Comparison of ENCODE assay signal across 8 cellular contexts in the genomic region with DNA sequence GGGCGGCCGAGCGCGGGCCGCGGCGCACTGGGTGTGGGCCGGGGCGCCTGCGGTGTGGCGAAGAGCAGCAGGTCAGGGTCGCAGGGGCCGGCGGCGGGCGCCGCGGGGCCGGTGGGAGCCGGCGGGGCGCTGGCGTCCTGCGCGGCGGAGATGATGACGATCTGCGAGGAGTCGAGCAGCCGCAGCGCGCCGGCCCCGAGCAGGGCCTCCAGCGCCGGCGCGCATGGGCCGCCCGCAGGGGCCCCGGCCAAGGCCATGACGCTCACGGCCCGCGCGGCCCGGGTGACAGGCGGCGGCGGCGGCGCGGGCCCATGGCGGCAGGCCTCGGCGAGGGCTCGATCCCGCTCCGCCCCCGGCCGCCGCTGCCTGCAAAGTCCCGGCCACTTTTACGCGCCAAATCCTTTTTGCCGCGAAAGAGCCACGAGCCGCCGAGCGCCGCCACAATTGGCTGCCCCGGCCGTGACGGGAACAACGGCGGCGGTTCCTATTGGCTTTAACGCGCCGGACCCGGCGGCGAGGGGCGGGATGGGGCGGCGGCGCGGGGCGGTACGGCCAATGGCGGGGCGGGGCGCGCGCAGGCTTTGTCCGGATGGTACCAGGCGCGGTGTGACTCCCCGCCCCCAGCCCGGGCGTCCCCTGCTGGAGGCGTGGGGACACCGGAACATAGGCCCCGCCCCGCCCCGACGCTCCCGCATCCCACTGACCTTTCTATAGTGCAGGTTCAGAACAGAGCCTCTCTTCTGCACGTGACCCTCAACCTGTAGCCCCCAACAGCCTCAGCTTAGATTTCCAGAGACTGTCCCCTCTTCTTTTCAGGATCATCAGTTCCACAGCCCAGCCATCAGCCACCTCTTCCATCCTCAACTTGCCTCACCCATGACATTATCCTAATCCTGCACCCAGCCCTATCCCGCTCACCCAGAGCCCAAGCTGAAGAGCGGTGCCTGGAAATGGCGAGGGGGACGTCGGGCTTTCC. TPM values are rescaled to one million over a fixed set of nuclear protein-coding genes. Genes with fewer than 3 reads are reported as not detected.
A peak's percentile ranks its signal among the peaks of the same experiment; 100 is the strongest.
DNase-seq lines count a peak whose midpoint lies in the region; ATAC-seq and TF ChIP-seq lines count a peak whose summit lies in the region.

A gene with protein sequence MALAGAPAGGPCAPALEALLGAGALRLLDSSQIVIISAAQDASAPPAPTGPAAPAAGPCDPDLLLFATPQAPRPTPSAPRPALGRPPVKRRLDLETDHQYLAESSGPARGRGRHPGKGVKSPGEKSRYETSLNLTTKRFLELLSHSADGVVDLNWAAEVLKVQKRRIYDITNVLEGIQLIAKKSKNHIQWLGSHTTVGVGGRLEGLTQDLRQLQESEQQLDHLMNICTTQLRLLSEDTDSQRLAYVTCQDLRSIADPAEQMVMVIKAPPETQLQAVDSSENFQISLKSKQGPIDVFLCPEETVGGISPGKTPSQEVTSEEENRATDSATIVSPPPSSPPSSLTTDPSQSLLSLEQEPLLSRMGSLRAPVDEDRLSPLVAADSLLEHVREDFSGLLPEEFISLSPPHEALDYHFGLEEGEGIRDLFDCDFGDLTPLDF (minus strand): TSS at position 378 of the 976 bp plus-strand sequence. CDS start 121 bp downstream, at position 257.

- H3F3A ChIP-seq in Loucy (ENCODE audit: low read depth): peaks cover 8% of the 10 kb centered on the region; the same call in 1 of the 2 replicates

- peaks cover 19 to 24% of the 10 kb centered on the region in 2 donors for H3K4me1 Mint-ChIP-seq in natural killer cell

- peak within 1 kb of the TSS; percentile 42 for H3K9ac ChIP-seq in ES-I3 (ENCODE audit: low read depth, low read length)
- peak within 1 kb of the TSS; percentile 80 for H3K9ac ChIP-seq in Loucy (ENCODE audit: low read depth, low read length, poor library complexity, severe bottlenecking)
- H3K9ac ChIP-seq in fibroblast of lung (ENCODE audit: insufficient read depth, low read length): peak within 1 kb of the TSS; percentile 53

- H3K27me3 ChIP-seq in H7 (ENCODE audit: control insufficient read depth, insufficient read depth, low read length) (peaks cover 4% of the 10 kb centered on the region; the same call in 1 of the 2 replicates), Loucy (ENCODE audit: insufficient read depth, low read length, poor library complexity, severe bottlenecking) (no peaks in the 10 kb centered on the region), fibroblast of lung (ENCODE audit: control insufficient read depth, insufficient read depth, low read length) (no peaks in the 10 kb centered on the region)

- peak; percentile 100 for DNase-seq in H7
- DNase-seq in RWPE1 (ENCODE audit: low spot score): peak; percentile 99
- DNase-seq in activated T-helper 1 cell treated with anti-CD3 and anti-CD28 coated beads, Interleukin-2, amount 50 U/mL, for 16 hours (ENCODE audit: low read depth in 1 of 2, low spot score in 1 of 2): peak; percentile 88 to 93
- peak; percentile 82 to 89 for DNase-seq in fibroblast of lung (ENCODE audit: low read depth in 2 of 2)
- peak; percentile 95 for DNase-seq in natural killer cell
- DNase-seq in stimulated activated naive CD4-positive, alpha-beta T cell (lab: John Stamatoyannopoulos, UW): peak; percentile 81 to 94 (median 88)

- no peaks in the 10 kb centered on the region for H3K9me3 ChIP-seq in ES-I3 (ENCODE audit: control insufficient read depth, insufficient read depth, low read length)
- H3K9me3 ChIP-seq in Loucy (ENCODE audit: insufficient read depth, low read depth, low read length): no peaks in the 10 kb centered on the region
- H3K9me3 ChIP-seq in fibroblast of lung (ENCODE audit: control insufficient read depth, insufficient read depth, low read depth, low read length): no peaks in the 10 kb centered on the region

- H2AFZ ChIP-seq in Loucy (ENCODE audit: low read length) (peak within 1 kb of the TSS; percentile 93), fibroblast of lung (ENCODE audit: low read length) (peak within 1 kb of the TSS; percentile 90)

- H3K4me3 ChIP-seq in H7 (ENCODE audit: insufficient read depth, low read depth, low read length): peak within 1 kb of the TSS; percentile 82
- H3K4me3 ChIP-seq in Loucy (ENCODE audit: low read length, poor library complexity, severe bottlenecking): peak within 1 kb of the TSS; percentile 82
- H3K4me3 ChIP-seq in fibroblast of lung (replicated peaks in 1 of 4; ENCODE audit: control extremely low read depth in 1 of 4, insufficient read depth in 1 of 4, low read depth in 3 of 4, low read length in 4 of 4): peak within 1 kb of the TSS; percentile 54 to 67 (median 60)

- H3K36me3 ChIP-seq in ES-I3 (ENCODE audit: insufficient read depth, low read length) (no peaks in the 10 kb centered on the region), H7 (replicated peaks; ENCODE audit: control insufficient read depth, insufficient read depth, low read length) (no peaks in the 10 kb centered on the region; the same call in 1 of the 2 replicates), Loucy (ENCODE audit: insufficient read depth, low read length) (no peaks in the 10 kb centered on the region), fibroblast of lung (ENCODE audit: control insufficient read depth, insufficient read depth, low read length) (no peaks in the 10 kb centered on the region)

- no peaks in the 10 kb centered on the region for H3K9me3 Mint-ChIP-seq in natural killer cell

- H3K9me2 ChIP-seq in Loucy (replicated peaks; ENCODE audit: low read depth, low read length): no peaks in the 10 kb centered on the region

- no peaks in the 10 kb centered on the region for H3K36me3 Mint-ChIP-seq in natural killer cell

- H3K27ac Mint-ChIP-seq in natural killer cell: peak within 1 kb of the TSS; percentile 73 to 85

- peak; percentile 91 to 97 (median 96) for ATAC-seq in natural killer cell

- H3K79me2 ChIP-seq in Loucy (ENCODE audit: insufficient read depth, low read length): peaks cover 43% of the 10 kb centered on the region
- peaks cover 14% of the 10 kb centered on the region for H3K79me2 ChIP-seq in fibroblast of lung (ENCODE audit: control insufficient read depth, insufficient read depth, low read length)

- TF ChIP-seq CTCF in Loucy (conservative IDR thresholded peaks at IDR 0.05; ENCODE audit: low read length) (0 out of 2 replicates have a peak, but pooled peaks have one; percentile 16), RWPE1 (conservative IDR thresholded peaks at IDR 0.05; ENCODE audit: low read depth) (no peak; the same call in 1 of the 2 replicates), fibroblast of lung (conservative IDR thresholded peaks at IDR 0.05 in 1 of 2, IDR thresholded peaks at IDR 0.05 in 1 of 2; ENCODE audit: low read depth in 1 of 2, low read length in 2 of 2) (peak; percentile 18 to 21), natural killer cell (IDR thresholded peaks at IDR 0.05) (peak; percentile 16)

- H3K4me2 ChIP-seq in Loucy (ENCODE audit: low read depth, low read length, poor library complexity, severe bottlenecking) (peak within 1 kb of the TSS; percentile 95), fibroblast of lung (ENCODE audit: extremely low read depth, insufficient read depth, low read length) (peak within 1 kb of the TSS; percentile 97)

- peaks cover 15% of the 10 kb centered on the region for H3K4me1 ChIP-seq in ES-I3 (ENCODE audit: insufficient read depth, low read length)
- peaks cover 50% of the 10 kb centered on the region for H3K4me1 ChIP-seq in Loucy (ENCODE audit: insufficient read depth, low read length, poor library complexity, severe bottlenecking)
- H3K4me1 ChIP-seq in fibroblast of lung (ENCODE audit: control insufficient read depth, extremely low read depth, insufficient read depth, low read length): peaks cover 8% of the 10 kb centered on the region

- H3K27ac ChIP-seq in RWPE1: peak within 1 kb of the TSS; percentile 90
- peak within 1 kb of the TSS; percentile 61 for H3K27ac ChIP-seq in fibroblast of lung (ENCODE audit: insufficient read depth, low read length)

- CTCF ChIA-PET in RWPE1 (lab: Yijun Ruan, JAX): interaction anchor here (0.5 to 1.0 kb wide), 4 partner anchors 19 to 179 kb away, joined by 3 to 7 read pairs (median 4); partner anchors contain the start of gene ACTL10

- intact Hi-C loops in natural killer cell (cut with micrococcal nuclease): loop anchor here (1.0 to 2.0 kb wide), 2 partner anchors 19 to 34 kb away; partner anchors contain the start of genes ACTL10 and PXMP4

- H4K20me1 ChIP-seq in Loucy (ENCODE audit: insufficient read depth, low read length, poor library complexity, severe bottlenecking) (peaks cover 31% of the 10 kb centered on the region), fibroblast of lung (ENCODE audit: control insufficient read depth, extremely low read depth, insufficient read depth, low read length) (no peaks in the 10 kb centered on the region)

- POLR2A ChIA-PET in RWPE1 (lab: Yijun Ruan, JAX; ENCODE audit: low non-redundant PET): interaction anchor here (0.6 kb wide), 1 partner anchor 19 kb away, joined by 3 read pairs; no protein-coding TSS in a partner anchor

- H3K27me3 Mint-ChIP-seq in natural killer cell (ENCODE audit: low read depth in 2 of 2): no peaks in the 10 kb centered on the region

- peak within 1 kb of the TSS; percentile 83 for H3K4me3 Mint-ChIP-seq in natural killer cell

RNA-seq across cellular contexts. Expression of the gene that starts here (rescaled TPM):
- 51.8 and 57.8 TPM in 2 replicates for total RNA-seq in H7 (2014; rRNA removed; shearing (Covaris generic))
- 0.51 and 2.1 TPM in 2 replicates for total RNA-seq in fibroblast of lung
- polyA plus RNA-seq in fibroblast of lung: 3.5 and 9.6 TPM in 2 replicates
- polyA plus RNA-seq in fibroblast of lung (2012): 5.0 and 16.9 TPM in 2 replicates
- 11.5 and 29.2 TPM in 2 replicates for polyA minus RNA-seq in fibroblast of lung (ENCODE audit: low replicate concordance)
- total RNA-seq in natural killer cell: 1 to 10 TPM; 4.6 to 5.6 (median 4.7) TPM

Comparison
In these comparisons a context has a peak if more than half of its experiments do, and no peak if none do; other contexts are left out.
1. Peak in every context shown above with its lines: DNase-seq, ATAC-seq, H3K4me3 ChIP-seq and H3K27ac ChIP-seq.